In the genomic region with DNA sequence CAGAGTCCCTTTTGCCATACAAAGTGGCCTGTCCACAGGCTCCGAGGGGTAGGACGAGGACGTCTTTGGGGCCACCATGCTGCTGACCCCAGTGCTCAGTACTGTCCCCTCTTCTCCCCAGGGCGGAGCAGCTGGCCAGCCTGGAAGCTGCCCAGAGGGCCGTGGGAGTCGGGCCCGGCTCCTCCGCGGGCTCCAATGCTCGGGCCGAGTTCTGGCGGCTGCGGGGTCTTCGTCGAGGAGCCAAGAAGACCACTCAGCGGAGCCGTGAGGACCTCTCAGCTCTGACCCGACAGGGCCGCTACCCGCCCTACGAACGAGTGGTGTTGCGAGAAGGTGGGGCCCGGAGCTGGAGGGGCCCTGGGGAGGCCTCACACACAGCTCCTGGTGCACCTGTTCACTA, we compare ENCODE assay signal across 39 cellular contexts. TPM values are rescaled to one million over a fixed set of nuclear protein-coding genes. Genes with fewer than 3 reads are reported as not detected.
"Had no signal": no experiment of that assay in that cellular context is flagged by ENCODE, and none has a peak within 500 bp of the region (broad histone marks: within the 10 kb centered on the region; RNA-seq: fewer than 3 reads in every experiment).

No MANE protein-coding gene starts in this region.

- H3K9me3 ChIP-seq: MG63 had no signal

- DNase-seq: Karpas-422, Kasumi-1, MG63, MM.1S, MV-4-11, NCI-H1048, NCI-H1092, NCI-H1092 treated with DMSO at 0.1 percent for 48 hours, NCI-H1105, NCI-H1105 treated with DMSO at 0.1 percent for 48 hours, NCI-H1417, NCI-H1417 treated with DMSO at 0.1 percent for 48 hours, NCI-H1436, NCI-H1436 treated with DMSO at 0.1 percent for 48 hours, NCI-H146, NCI-H1694, NCI-H1694 treated with DMSO at 0.1 percent for 48 hours, NCI-H187, NCI-H187 treated with DMSO at 0.1 percent for 48 hours, NCI-H1930, NCI-H2029, NCI-H2029 treated with DMSO at 0.1 percent for 48 hours, NCI-H2081, NCI-H2081 treated with DMSO at 0.1 percent for 48 hours, NCI-H2107, NCI-H2171, NCI-H2171 treated with DMSO at 0.1 percent for 48 hours, NCI-H2227 treated with DMSO at 0.1 percent for 48 hours, NCI-H226, NCI-H345, NCI-H446, NCI-H446 treated with DMSO at 0.1 percent for 48 hours, NCI-H510A, NCI-H510A treated with DMSO at 0.1 percent for 48 hours had no signal

- H3K4me3 ChIP-seq: MG63 had no signal

- H3K27me3 ChIP-seq: MG63 had no signal

- H3K27ac ChIP-seq: KMS-11 had no signal

- H3K4me2 ChIP-seq: KMS-11 had no signal

- H3K9ac ChIP-seq: KMS-11 had no signal

- H3K36me3 ChIP-seq: MG63 had no signal

RNA-seq across cellular contexts. Expression of gene RAX2, which starts 31.6 kb away (rescaled TPM):
- total RNA-seq: LHCN-M2, M059J, MCF 10A, NCI-H460 had no signal

RNA-seq across cellular contexts. Expression of gene TJP3, which starts 32.2 kb away (rescaled TPM):
- total RNA-seq: LHCN-M2 had no signal
